8 cellular contexts compared by ENCODE assay signal in genomic region chr17:27296427-27296979, GRCh38. TPM values are rescaled to one million over a fixed set of nuclear protein-coding genes. Genes with fewer than 3 reads are reported as not detected.
DNase-seq lines count a peak whose midpoint lies in the region; ATAC-seq, FAIRE-seq and TF ChIP-seq lines count a peak whose summit lies in the region.

No MANE protein-coding gene starts in this region.

- peak overlapping the region; percentile 82; the same call in 1 of the 2 replicates for H3K27ac Mint-ChIP-seq in GM23338
- H3K27ac Mint-ChIP-seq in T-helper 1 cell treated with Interleukin-12 subunit alpha and Interleukin-12 subunit beta and Interleukin-4 antibody, amounts not matched to agents 30 μg/mL and 1 μg/mL, for 36 hours: peak overlapping the region; percentile 99

- H3K79me2 ChIP-seq in GM23338 (replicated peaks; ENCODE audit: insufficient read depth) (peaks cover 74% of the 10 kb centered on the region), smooth muscle cell (ENCODE audit: low read depth) (peaks cover 69% of the 10 kb centered on the region)

- H4K20me1 ChIP-seq in GM23338 (replicated peaks; ENCODE audit: insufficient read depth) (peaks cover 35% of the 10 kb centered on the region), smooth muscle cell (ENCODE audit: low read depth) (peaks cover 67% of the 10 kb centered on the region)

- H2AFZ ChIP-seq in GM23338 (no peak overlapping the region), smooth muscle cell (ENCODE audit: low read depth) (no peak overlapping the region)

- peaks cover 29% of the 10 kb centered on the region for H3K4me1 Mint-ChIP-seq in GM23338
- peaks cover 33% of the 10 kb centered on the region for H3K4me1 Mint-ChIP-seq in T-helper 1 cell treated with Interleukin-12 subunit alpha and Interleukin-12 subunit beta and Interleukin-4 antibody, amounts not matched to agents 30 μg/mL and 1 μg/mL, for 36 hours (ENCODE audit: low read depth)

- no peaks in the 10 kb centered on the region for H3K9me3 Mint-ChIP-seq in GM23338
- no peaks in the 10 kb centered on the region for H3K9me3 Mint-ChIP-seq in T-helper 1 cell treated with Interleukin-12 subunit alpha and Interleukin-12 subunit beta and Interleukin-4 antibody, amounts not matched to agents 30 μg/mL and 1 μg/mL, for 36 hours

- H3K36me3 ChIP-seq in GM23338 (ENCODE audit: insufficient read depth) (no peaks in the 10 kb centered on the region), smooth muscle cell (ENCODE audit: low read depth) (no peaks in the 10 kb centered on the region), small intestine (ENCODE audit: control insufficient read depth in 2 of 2, insufficient read depth in 2 of 2, low read length in 2 of 2) (peaks cover 0 to 1% of the 10 kb centered on the region in 2 donors)

- peaks cover 7% of the 10 kb centered on the region; the same call in 1 of the 3 replicates for H3K36me3 Mint-ChIP-seq in GM23338 (ENCODE audit: low read depth)
- H3K36me3 Mint-ChIP-seq in T-helper 1 cell treated with Interleukin-12 subunit alpha and Interleukin-12 subunit beta and Interleukin-4 antibody, amounts not matched to agents 30 μg/mL and 1 μg/mL, for 36 hours (ENCODE audit: low read depth): peaks cover 17% of the 10 kb centered on the region

- peak overlapping the region; percentile 95 for H3K9ac ChIP-seq in smooth muscle cell (ENCODE audit: low read depth)

- peak overlapping the region; percentile 98 for H3K4me3 ChIP-seq in GM23338
- H3K4me3 ChIP-seq in fibroblast of villous mesenchyme (ENCODE audit: low read depth, low read length): peak overlapping the region; percentile 100
- H3K4me3 ChIP-seq in smooth muscle cell: peak overlapping the region; percentile 78
- peak overlapping the region in 1 of 2 donors; percentile 14 for H3K4me3 ChIP-seq in small intestine (ENCODE audit: low read depth in 1 of 2, low read length in 2 of 2)

- peak overlapping the region; percentile 84 for H3K4me2 ChIP-seq in GM23338
- peak overlapping the region; percentile 95 for H3K4me2 ChIP-seq in smooth muscle cell

- no peak overlapping the region for H3K27ac ChIP-seq in GM23338 (ENCODE audit: low read depth)
- H3K27ac ChIP-seq in smooth muscle cell (ENCODE audit: low read depth): peak overlapping the region; percentile 96
- H3K27ac ChIP-seq in small intestine (ENCODE audit: low read depth in 1 of 2, low read length in 1 of 2): no peak overlapping the region

- H3K27me3 ChIP-seq in GM23338 (ENCODE audit: insufficient read depth): no peaks in the 10 kb centered on the region
- no peaks in the 10 kb centered on the region for H3K27me3 ChIP-seq in smooth muscle cell (ENCODE audit: low read depth)
- H3K27me3 ChIP-seq in small intestine (ENCODE audit: control insufficient read depth in 2 of 2, insufficient read depth in 2 of 2, low read length in 2 of 2): no peaks in the 10 kb centered on the region

- H3K9me3 ChIP-seq in smooth muscle cell (replicated peaks; ENCODE audit: low read depth) (no peaks in the 10 kb centered on the region), small intestine (ENCODE audit: control insufficient read depth, low read depth) (no peaks in the 10 kb centered on the region)

- H3K9me2 ChIP-seq in GM23338 (ENCODE audit: insufficient read depth): no peaks in the 10 kb centered on the region

- DNase-seq in GM23338 (ENCODE audit: low spot score) (no peak), fibroblast of villous mesenchyme (ENCODE audit: low read depth) (peak; percentile 89), smooth muscle cell (lab: John Stamatoyannopoulos, UW; ENCODE audit: unreplicated experiment) (no peak), superior temporal gyrus (ENCODE audit: extremely low spot score) (no peak), GM19240 (ENCODE audit: insufficient read length, low spot score) (no peak), small intestine (no peak)

- H3K27me3 Mint-ChIP-seq in GM23338 (ENCODE audit: insufficient read depth, low read depth, poor library complexity): peaks cover 12% of the 10 kb centered on the region
- no peaks in the 10 kb centered on the region for H3K27me3 Mint-ChIP-seq in T-helper 1 cell treated with Interleukin-12 subunit alpha and Interleukin-12 subunit beta and Interleukin-4 antibody, amounts not matched to agents 30 μg/mL and 1 μg/mL, for 36 hours (ENCODE audit: low read depth)

- FAIRE-seq in small intestine (lab: Jason Lieb, UNC): no peak

- no peaks in the 10 kb centered on the region for H3F3A ChIP-seq in GM23338 (replicated peaks; ENCODE audit: low read depth)
- peaks cover 8% of the 10 kb centered on the region for H3F3A ChIP-seq in smooth muscle cell (ENCODE audit: low read depth)

- TF ChIP-seq CTCF in GM23338 (conservative IDR thresholded peaks at IDR 0.05; ENCODE audit: low read depth in 2 of 2): no peak
- TF ChIP-seq CTCF in fibroblast of villous mesenchyme (IDR thresholded peaks at IDR 0.05; ENCODE audit: insufficient read depth, low read depth, low read length): no peak
- no peak for TF ChIP-seq CTCF in smooth muscle cell (IDR thresholded peaks at IDR 0.05; ENCODE audit: borderline replicate concordance, insufficient read depth, poor library complexity, severe bottlenecking)

- H3K4me3 Mint-ChIP-seq in GM23338: peak overlapping the region; percentile 94
- peak overlapping the region; percentile 96 for H3K4me3 Mint-ChIP-seq in T-helper 1 cell treated with Interleukin-12 subunit alpha and Interleukin-12 subunit beta and Interleukin-4 antibody, amounts not matched to agents 30 μg/mL and 1 μg/mL, for 36 hours

- 10% methylated on average over 2 of the region's 2 CpGs for WGBS in smooth muscle cell (ENCODE audit: low lambda C conversion rate)
- 10 to 16% (median 12%) methylated on average over 2 of the region's 2 CpGs for WGBS in small intestine, 3 donors

- ATAC-seq in GM23338 (no peak), GM18873 (IDR thresholded peaks at IDR 0.05; ENCODE audit: low FRiP score, unreplicated experiment) (no peak)

- H3K4me1 ChIP-seq in GM23338 (ENCODE audit: insufficient read depth): peaks cover 14% of the 10 kb centered on the region; the same call in 1 of the 2 replicates
- peaks cover 22% of the 10 kb centered on the region for H3K4me1 ChIP-seq in smooth muscle cell (ENCODE audit: low read depth)
- H3K4me1 ChIP-seq in small intestine (ENCODE audit: control insufficient read depth in 2 of 2, insufficient read depth in 1 of 2, low read depth in 1 of 2, low read length in 1 of 2): peaks cover 2 to 4% of the 10 kb centered on the region in 2 donors

TF ChIP-seq in GM23338, 12 proteins besides CTCF, POLR2A, EP300 and RAD21 (continues in another document):
- no peak for TF ChIP-seq ZNF331 (CRISPR knock-in tag; IDR thresholded peaks at IDR 0.05; ENCODE audit: low read depth)
- no peak for TF ChIP-seq JUNB (IDR thresholded peaks at IDR 0.05; ENCODE audit: unreplicated experiment)
- TF ChIP-seq EZH2phosphoT487 (IDR thresholded peaks at IDR 0.05; ENCODE audit: unreplicated experiment): no peak
- no peak for TF ChIP-seq CREB1 (CRISPR knock-in tag; IDR thresholded peaks at IDR 0.05; ENCODE audit: low read depth)
- no peak for TF ChIP-seq ETS1 (IDR thresholded peaks at IDR 0.05)
- no peak for TF ChIP-seq POLR2AphosphoS5 (IDR thresholded peaks at IDR 0.05; ENCODE audit: low read depth)
- TF ChIP-seq STAT1 (IDR thresholded peaks at IDR 0.05; ENCODE audit: unreplicated experiment): no peak

RNA-seq across cellular contexts. Expression of gene WSB1, which starts 2.6 kb away (rescaled TPM):
- total RNA-seq in GM23338 (2014; rRNA removed; shearing (Covaris generic)): 99.7 and 108 TPM in 2 replicates
- polyA plus RNA-seq in GM23338 (2016; fragmentation: Nextera tagmentation; extraction: Ambion mirVana) (86.3 and 101 TPM in 2 replicates), smooth muscle cell (156 and 249 TPM in 2 replicates), small intestine (10 to 100 TPM; 28.9 to 56.3 (median 32.2) TPM)
- total RNA-seq in fibroblast of villous mesenchyme (135 and 208 TPM in 2 replicates), smooth muscle cell (256 and 329 TPM in 2 replicates)
